ENCODE assay signal across 22 cellular contexts in genomic region chr11:106524446-106524845, GRCh38.
"Had no signal": no experiment of that assay in that cellular context is flagged by ENCODE, and none has a peak within 500 bp of the region (broad histone marks: within the 10 kb centered on the region; RNA-seq: fewer than 3 reads in every experiment).

No MANE protein-coding gene starts in this region.

- H3K27ac Mint-ChIP-seq: activated naive CD8-positive, alpha-beta T cell; naive thymus-derived CD4-positive, alpha-beta T cell; stimulated activated naive B cell treated with anti-CD40 and anti-IgM and Interleukin-4, amounts not matched to agents 10 μg/mL and 1 μg/mL and 100 μg/mL, for 72 hours; T-helper 1 cell treated with Interleukin-12 subunit alpha and Interleukin-12 subunit beta and Interleukin-4 antibody, amounts not matched to agents 30 μg/mL and 1 μg/mL, for 36 hours; type B pancreatic cell; WTC11 had no signal

- H3K27me3 Mint-ChIP-seq: activated naive CD8-positive, alpha-beta T cell; naive thymus-derived CD4-positive, alpha-beta T cell; stimulated activated naive B cell treated with anti-CD40 and anti-IgM and Interleukin-4, amounts not matched to agents 10 μg/mL and 1 μg/mL and 100 μg/mL, for 72 hours; type B pancreatic cell had no signal

- H3K4me1 Mint-ChIP-seq: naive thymus-derived CD4-positive, alpha-beta T cell; stimulated activated naive B cell treated with anti-CD40 and anti-IgM and Interleukin-4, amounts not matched to agents 10 μg/mL and 1 μg/mL and 100 μg/mL, for 72 hours had no signal

- H3K4me3 ChIP-seq: gastrocnemius medialis, heart left ventricle, mucosa of descending colon, sigmoid colon, testis had no signal

- H3K9me3 ChIP-seq: gastrocnemius medialis, heart left ventricle, sigmoid colon, testis had no signal

- H3K4me3 Mint-ChIP-seq: activated naive CD8-positive, alpha-beta T cell; naive thymus-derived CD4-positive, alpha-beta T cell; stimulated activated naive B cell treated with anti-CD40 and anti-IgM and Interleukin-4, amounts not matched to agents 10 μg/mL and 1 μg/mL and 100 μg/mL, for 72 hours; T-helper 1 cell treated with Interleukin-12 subunit alpha and Interleukin-12 subunit beta and Interleukin-4 antibody, amounts not matched to agents 30 μg/mL and 1 μg/mL, for 36 hours; type B pancreatic cell; WTC11 had no signal

- H3K27ac ChIP-seq: gastrocnemius medialis, heart left ventricle, sigmoid colon, testis had no signal

- H3K36me3 ChIP-seq: gastrocnemius medialis, heart left ventricle, sigmoid colon had no signal

- ATAC-seq: gastrocnemius medialis; heart left ventricle; left cardiac atrium; mucosa of descending colon; naive thymus-derived CD4-positive, alpha-beta T cell; stimulated activated naive B cell treated with anti-CD40 and anti-IgM and Interleukin-4, amounts not matched to agents 10 μg/mL and 1 μg/mL and 100 μg/mL, for 72 hours; WTC11 had no signal

- H3K4me1 ChIP-seq: gastrocnemius medialis, heart left ventricle, sigmoid colon, testis had no signal

- H3K36me3 Mint-ChIP-seq: activated naive CD8-positive, alpha-beta T cell; naive thymus-derived CD4-positive, alpha-beta T cell; stimulated activated naive B cell treated with anti-CD40 and anti-IgM and Interleukin-4, amounts not matched to agents 10 μg/mL and 1 μg/mL and 100 μg/mL, for 72 hours; type B pancreatic cell; WTC11 had no signal

- H3K9me3 Mint-ChIP-seq: type B pancreatic cell had no signal

- H3K27me3 ChIP-seq: gastrocnemius medialis, heart left ventricle, sigmoid colon, testis had no signal

- DNase-seq: activated naive CD4-positive, alpha-beta T cell; activated T-cell treated with anti-CD3 and anti-CD28 coated beads, Interleukin-2, amount 50 U/mL, for 1 hour; central memory CD4-positive, alpha-beta T cell; effector memory CD4-positive, alpha-beta T cell; gastrocnemius medialis; heart left ventricle; islet precursor cell; left cardiac atrium; mesenchymal stem cell; mucosa of descending colon; naive thymus-derived CD4-positive, alpha-beta T cell; retina; sigmoid colon; stimulated activated CD4-positive, alpha-beta T cell treated with anti-CD3 and anti-CD28 coated beads, Interleukin-2, amount 100 ng/mL, for 48 hours; stimulated activated CD8-positive, alpha-beta memory T cell treated with anti-CD3 and anti-CD28 coated beads, Interleukin-4, amount 100 ng/mL, for 48 hours; stimulated activated naive B cell treated with anti-CD40 and anti-IgM and Interleukin-4, amounts not matched to agents 10 μg/mL and 1 μg/mL and 100 μg/mL, for 72 hours; T1000; testis had no signal
